In the genomic region with DNA sequence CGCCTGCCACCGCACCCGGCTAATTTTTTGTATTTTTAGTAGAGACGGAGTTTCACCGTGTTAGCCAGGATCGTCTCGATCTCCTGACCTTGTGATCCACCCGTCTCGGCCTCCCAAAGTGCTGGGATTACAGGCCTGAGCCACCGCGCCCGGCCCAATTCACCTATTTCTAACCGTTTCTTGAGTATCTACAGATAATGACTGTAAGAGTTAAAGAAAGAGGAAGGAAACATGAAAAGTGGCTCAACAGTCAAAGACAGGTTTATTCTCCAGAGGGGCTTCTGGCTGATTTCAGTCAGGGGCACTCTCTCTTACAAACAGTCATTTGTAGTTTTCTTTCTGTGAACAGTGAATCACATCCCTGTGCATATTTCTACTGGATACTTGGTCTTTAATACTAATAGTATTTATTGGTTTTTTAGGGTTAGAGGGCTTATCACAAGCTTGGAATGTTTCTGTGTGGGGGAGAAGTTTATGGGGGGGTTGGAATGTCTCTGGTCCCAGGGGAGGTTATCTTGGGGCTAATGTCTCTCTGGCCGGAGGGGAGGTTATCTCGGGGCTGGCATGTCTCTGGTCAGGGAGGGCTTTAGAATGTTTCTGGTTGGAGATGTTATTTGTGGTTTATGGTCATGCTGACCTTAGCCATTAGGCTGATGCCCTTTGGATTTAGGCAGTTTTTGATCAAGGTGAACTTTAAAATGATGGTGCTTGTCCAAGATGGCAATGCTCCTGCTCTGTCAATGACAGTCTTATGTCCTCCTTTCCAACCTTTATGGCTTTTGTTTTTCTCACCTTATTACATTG, we compare ENCODE assay signal across 9 cellular contexts. TPM values are rescaled to one million over a fixed set of nuclear protein-coding genes. Genes with fewer than 3 reads are reported as not detected.
DNase-seq lines count a peak whose midpoint lies in the region; ATAC-seq, FAIRE-seq and TF ChIP-seq lines count a peak whose summit lies in the region.
"Not testable (repeated sequence)": the region's sequence is repeated elsewhere in the genome, so short reads cannot be mapped to it uniquely, and the experiment has no call there.
"Had no signal": no experiment of that assay in that cellular context is flagged by ENCODE, and none has a peak within 500 bp of the region (broad histone marks: within the 10 kb centered on the region; RNA-seq: fewer than 3 reads in every experiment).

No MANE protein-coding gene starts in this region.

- H3K4me2 ChIP-seq in A549 (peak overlapping the region; percentile 73), smooth muscle cell (peak overlapping the region; percentile 34)

- CTCF ChIA-PET in A549 (lab: Yijun Ruan, JAX) = interaction anchor here (3.0 to 3.1 kb wide), 2 partner anchors 17 to 41 kb away, joined by 9 to 21 read pairs; no protein-coding TSS in a partner anchor
- CTCF ChIA-PET in Panc1 (lab: Charles Lee) = interaction anchor here (0.5 kb wide), 1 partner anchor 391 kb away, joined by 5 read pairs; no protein-coding TSS in a partner anchor
- CTCF ChIA-PET in activated CD4-positive, alpha-beta T cell treated with anti-CD3 and anti-CD28 coated beads, Interleukin-2, amount 10 ng/mL, durations not matched to agents 7 days and 5 days (lab: Charles Lee) = not testable (repeated sequence)

- not testable (repeated sequence) for H3K36me3 ChIP-seq in Panc1 (ENCODE audit: control insufficient read depth, insufficient read depth, low read length); heart left ventricle; muscle layer of duodenum (ENCODE audit: control insufficient read depth in 1 of 2, insufficient read depth in 2 of 2, low read length in 2 of 2); smooth muscle cell (ENCODE audit: low read depth)

- peaks cover 37% of the 10 kb centered on the region for H3K4me1 Mint-ChIP-seq in activated CD4-positive, alpha-beta T cell treated with anti-CD3 and anti-CD28 coated beads, Interleukin-2, amount 10 ng/mL, durations not matched to agents 7 days and 5 days

- TF ChIP-seq RAD21 in A549 (conservative IDR thresholded peaks at IDR 0.05 in 1 of 2, IDR thresholded peaks at IDR 0.05 in 1 of 2) = 0 out of 5 replicates have a peak, but pooled peaks of 1 of the 2 experiments have one; percentile 3

- TF ChIP-seq EP300 in A549 (IDR thresholded peaks at IDR 0.05) = peak in 1 of 2 experiments; percentile 90; a peak in 3 of 5 replicates

- H3K79me2 ChIP-seq in smooth muscle cell (ENCODE audit: low read depth) = not testable (repeated sequence)

- not testable (repeated sequence) for H4K20me1 ChIP-seq in smooth muscle cell (ENCODE audit: low read depth)

- ATAC-seq in A549 = peak in 1 of 2 experiments; percentile 45; a peak in 3 of 6 replicates
- peak; percentile 55; the same call in 1 of the 2 replicates for ATAC-seq in Panc1
- not testable (repeated sequence) for ATAC-seq in heart left ventricle

- not testable (repeated sequence) for TF ChIP-seq CTCF in A549 (IDR thresholded peaks at IDR 0.05); HL-60 (IDR thresholded peaks at IDR 0.05; ENCODE audit: insufficient read depth, low read length); Panc1 (IDR thresholded peaks at IDR 0.05); cardiac fibroblast (IDR thresholded peaks at IDR 0.05; ENCODE audit: low read depth, low read length); heart left ventricle (IDR thresholded peaks at IDR 0.05); smooth muscle cell (IDR thresholded peaks at IDR 0.05; ENCODE audit: borderline replicate concordance, insufficient read depth, poor library complexity, severe bottlenecking)

- not testable (repeated sequence) for FAIRE-seq in A549 (lab: Jason Lieb, UNC)

- H3K36me3 Mint-ChIP-seq in activated CD4-positive, alpha-beta T cell treated with anti-CD3 and anti-CD28 coated beads, Interleukin-2, amount 10 ng/mL, durations not matched to agents 7 days and 5 days (ENCODE audit: low read depth) = not testable (repeated sequence)

- intact Hi-C loops in Panc1 (cut with micrococcal nuclease; ENCODE audit: unreplicated experiment) = not testable (repeated sequence)
- intact Hi-C loops in heart left ventricle (cut with DNase I) = loop anchor here in 3 of 10 donors (2.0 to 5.0 kb wide), 3 partner anchors 36 to 41 kb away; a partner anchor contains a TSS

- H3K4me1 ChIP-seq in A549 (peaks cover 72% of the 10 kb centered on the region), Panc1 (ENCODE audit: control insufficient read depth, insufficient read depth, low read length) (peaks cover 30% of the 10 kb centered on the region), heart left ventricle (peaks cover 8 to 48% (median 23%) of the 10 kb centered on the region in 12 donors)
- not testable (repeated sequence) for H3K4me1 ChIP-seq in muscle layer of duodenum (ENCODE audit: control insufficient read depth in 1 of 2, insufficient read depth in 2 of 2, low read length in 2 of 2); smooth muscle cell (ENCODE audit: low read depth)

- peaks cover 24% of the 10 kb centered on the region for H3F3A ChIP-seq in smooth muscle cell (ENCODE audit: low read depth)

- POLR2A ChIA-PET in A549 (lab: Yijun Ruan, JAX) = interaction anchor here (0.9 kb wide), 1 partner anchor 41 kb away, joined by 3 read pairs; no protein-coding TSS in a partner anchor
- POLR2A ChIA-PET in Panc1 (lab: Charles Lee) = interaction anchor here (0.6 kb wide), 1 partner anchor 175 kb away, joined by 3 read pairs; no protein-coding TSS in a partner anchor
- POLR2A ChIA-PET in activated CD4-positive, alpha-beta T cell treated with anti-CD3 and anti-CD28 coated beads, Interleukin-2, amount 10 ng/mL, durations not matched to agents 7 days and 5 days (lab: Charles Lee) = interaction anchor here (0.6 kb wide), 1 partner anchor 31 kb away, joined by 7 read pairs; no protein-coding TSS in a partner anchor

- peak overlapping the region; percentile 80 for H3K27ac Mint-ChIP-seq in activated CD4-positive, alpha-beta T cell treated with anti-CD3 and anti-CD28 coated beads, Interleukin-2, amount 10 ng/mL, durations not matched to agents 7 days and 5 days

- not testable (repeated sequence) for H3K9me3 Mint-ChIP-seq in activated CD4-positive, alpha-beta T cell treated with anti-CD3 and anti-CD28 coated beads, Interleukin-2, amount 10 ng/mL, durations not matched to agents 7 days and 5 days

- BruUV-seq in Panc1 (replicated peaks; lab: Mats Ljungman, UMichigan) = not testable (repeated sequence)

- not testable (repeated sequence) for H3K27me3 ChIP-seq in HL-60 (ENCODE audit: insufficient read depth, poor library complexity, severe bottlenecking); Panc1 (ENCODE audit: control insufficient read depth, insufficient read depth, low read length); heart left ventricle; muscle layer of duodenum (ENCODE audit: low read depth, low read length); smooth muscle cell (ENCODE audit: low read depth)

- not testable (repeated sequence) for TF ChIP-seq POLR2A in A549 (IDR thresholded peaks at IDR 0.05; ENCODE audit: low read length); heart left ventricle (IDR thresholded peaks at IDR 0.05)

- H3K27me3 Mint-ChIP-seq in activated CD4-positive, alpha-beta T cell treated with anti-CD3 and anti-CD28 coated beads, Interleukin-2, amount 10 ng/mL, durations not matched to agents 7 days and 5 days = not testable (repeated sequence)

- WGBS in A549 (ENCODE audit: missing lambda C conversion rate) = 35% methylated on average over 15 of the region's 15 CpGs
- WGBS in heart left ventricle, 4 donors = 84 to 91% (median 88%) methylated on average over 15 of the region's 15 CpGs
- 47% methylated on average over 15 of the region's 15 CpGs for WGBS in smooth muscle cell (ENCODE audit: low lambda C conversion rate)

- H2AFZ ChIP-seq in smooth muscle cell (ENCODE audit: low read depth) = not testable (repeated sequence)

- peak overlapping the region; percentile 26 for H3K9ac ChIP-seq in smooth muscle cell (ENCODE audit: low read depth)

- DNase-seq in A549 (ENCODE audit: low read depth in 1 of 2, low spot score in 1 of 2) (peak in 1 of 2 experiments; percentile 69), HL-60 (ENCODE audit: low read depth in 1 of 2, low spot score in 1 of 2) (peak in 1 of 2 experiments; percentile 56), cardiac fibroblast (ENCODE audit: low read depth in 2 of 2) (peak; percentile 57 to 66)
- DNase-seq in Panc1 (ENCODE audit: low read depth, low spot score); activated CD4-positive, alpha-beta T cell treated with anti-CD3 and anti-CD28 coated beads, Interleukin-2, amount 10 ng/mL, durations not matched to agents 7 days and 5 days; heart left ventricle; smooth muscle cell (lab: John Stamatoyannopoulos, UW; ENCODE audit: unreplicated experiment): not testable (repeated sequence)

- not testable (repeated sequence) for H3K9me3 ChIP-seq in A549; Panc1 (ENCODE audit: control insufficient read depth, insufficient read depth, low read depth, low read length); heart left ventricle; muscle layer of duodenum (ENCODE audit: control insufficient read depth in 1 of 2, low read length in 2 of 2); smooth muscle cell (replicated peaks; ENCODE audit: low read depth)

- in situ Hi-C loops in Panc1 (cut with HindIII; ENCODE audit: low pct_unique_long_range_greater_than_20kb, low sequenced_read_pairs) = not testable (repeated sequence)

- peak overlapping the region; percentile 91 to 100 for H3K27ac ChIP-seq in A549
- H3K27ac ChIP-seq in HL-60 (replicated peaks) = peak overlapping the region; percentile 90
- peak overlapping the region; percentile 98 for H3K27ac ChIP-seq in Panc1 (ENCODE audit: low read length)
- H3K27ac ChIP-seq in heart left ventricle = peak overlapping the region; percentile 81 to 93 (median 86)
- peak overlapping the region; percentile 75 for H3K27ac ChIP-seq in muscle layer of duodenum (ENCODE audit: low read length)
- H3K27ac ChIP-seq in smooth muscle cell (ENCODE audit: low read depth) = peak overlapping the region; percentile 86

- not testable (repeated sequence) for H3K4me3 Mint-ChIP-seq in activated CD4-positive, alpha-beta T cell treated with anti-CD3 and anti-CD28 coated beads, Interleukin-2, amount 10 ng/mL, durations not matched to agents 7 days and 5 days

- H3K4me3 ChIP-seq in A549; HL-60 (replicated peaks; ENCODE audit: insufficient read depth, low read length); Panc1 (ENCODE audit: low read depth in 2 of 2, low read length in 2 of 2); cardiac fibroblast (replicated peaks in 1 of 2; ENCODE audit: low read depth in 2 of 2, low read length in 2 of 2); muscle layer of duodenum (ENCODE audit: low read depth in 1 of 2, low read length in 2 of 2); smooth muscle cell: not testable (repeated sequence)
- peak overlapping the region in 1 of 12 donors; percentile 18 for H3K4me3 ChIP-seq in heart left ventricle

RNA-seq across cellular contexts. Expression of a gene that starts 25.4 kb away (rescaled TPM):
- polyA plus RNA-seq in A549 (2011; rRNA removed) (12.4 and 12.7 TPM in 2 replicates), A549 (2017; fragmentation: RNase III; extraction: RNeasy Plus Mini Kit Qiagen cat#74134 plus additional on column Dnase treatment) (51.4 to 60.9 TPM (median 51.9 TPM) in 3 replicates), heart left ventricle (1 to 10 TPM; 2.7 to 3.5 TPM), smooth muscle cell (0.24 and 1.2 TPM in 2 replicates)
- polyA plus RNA-seq in A549 (2012; cell fraction: cytosol; rRNA removed) = 12.0 and 14.3 TPM in 2 replicates
- 49.1 and 70.7 TPM in 2 replicates for polyA plus RNA-seq in A549 (2012; cell fraction: nucleus; rRNA removed)
- 9.4 and 12.1 TPM in 2 replicates for polyA minus RNA-seq in A549 (2011; rRNA and poly(A)+ RNA removed)
- total RNA-seq in Panc1 (2021; ENCODE audit: unreplicated experiment) (10.6 TPM), heart left ventricle (10 to 100 TPM in 1 of 9 donors, 1 to 10 TPM in 8; 1.5 to 12.6 (median 2.6) TPM), smooth muscle cell (1.1 and 1.5 TPM in 2 replicates)
- 41.0 TPM for polyA plus RNA-seq in Panc1 (2012; ENCODE audit: insufficient read length)
- 1 to 10 TPM; 1.0 to 1.1 TPM for total RNA-seq in activated CD4-positive, alpha-beta T cell treated with anti-CD3 and anti-CD28 coated beads, Interleukin-2, amount 10 ng/mL, durations not matched to agents 7 days and 5 days

RNA-seq across cellular contexts. Expression of a gene that starts 38.2 kb away (rescaled TPM):
- polyA plus RNA-seq in A549 (2011; rRNA removed) (2.3 and 3.1 TPM in 2 replicates), A549 (2017; fragmentation: RNase III; extraction: RNeasy Plus Mini Kit Qiagen cat#74134 plus additional on column Dnase treatment) (2.2 to 3.3 TPM (median 2.5 TPM) in 3 replicates), heart left ventricle (10 to 100 TPM; 30.9 to 41.6 TPM), smooth muscle cell (12.4 and 12.8 TPM in 2 replicates)
- 0.90 and 1.2 TPM in 2 replicates for polyA plus RNA-seq in A549 (2012; cell fraction: cytosol; rRNA removed)
- 8.8 and 9.9 TPM in 2 replicates for polyA plus RNA-seq in A549 (2012; cell fraction: nucleus; rRNA removed)
- polyA minus RNA-seq in A549 (2011; rRNA and poly(A)+ RNA removed) = 1.9 and 4.9 TPM in 2 replicates
- total RNA-seq in Panc1 (2021; ENCODE audit: unreplicated experiment) (3.6 TPM), heart left ventricle (10 to 100 TPM in 7 of 9 donors, 1 to 10 TPM in 2; 6.1 to 71.5 (median 15.5) TPM), smooth muscle cell (3.7 and 5.4 TPM in 2 replicates)
- polyA plus RNA-seq in Panc1 (2012; ENCODE audit: insufficient read length) = 3.3 TPM
- total RNA-seq in activated CD4-positive, alpha-beta T cell treated with anti-CD3 and anti-CD28 coated beads, Interleukin-2, amount 10 ng/mL, durations not matched to agents 7 days and 5 days = under 1 TPM; 0.10 to 0.35 TPM
- total RNA-seq: H7 had no signal
